In the genomic region with DNA sequence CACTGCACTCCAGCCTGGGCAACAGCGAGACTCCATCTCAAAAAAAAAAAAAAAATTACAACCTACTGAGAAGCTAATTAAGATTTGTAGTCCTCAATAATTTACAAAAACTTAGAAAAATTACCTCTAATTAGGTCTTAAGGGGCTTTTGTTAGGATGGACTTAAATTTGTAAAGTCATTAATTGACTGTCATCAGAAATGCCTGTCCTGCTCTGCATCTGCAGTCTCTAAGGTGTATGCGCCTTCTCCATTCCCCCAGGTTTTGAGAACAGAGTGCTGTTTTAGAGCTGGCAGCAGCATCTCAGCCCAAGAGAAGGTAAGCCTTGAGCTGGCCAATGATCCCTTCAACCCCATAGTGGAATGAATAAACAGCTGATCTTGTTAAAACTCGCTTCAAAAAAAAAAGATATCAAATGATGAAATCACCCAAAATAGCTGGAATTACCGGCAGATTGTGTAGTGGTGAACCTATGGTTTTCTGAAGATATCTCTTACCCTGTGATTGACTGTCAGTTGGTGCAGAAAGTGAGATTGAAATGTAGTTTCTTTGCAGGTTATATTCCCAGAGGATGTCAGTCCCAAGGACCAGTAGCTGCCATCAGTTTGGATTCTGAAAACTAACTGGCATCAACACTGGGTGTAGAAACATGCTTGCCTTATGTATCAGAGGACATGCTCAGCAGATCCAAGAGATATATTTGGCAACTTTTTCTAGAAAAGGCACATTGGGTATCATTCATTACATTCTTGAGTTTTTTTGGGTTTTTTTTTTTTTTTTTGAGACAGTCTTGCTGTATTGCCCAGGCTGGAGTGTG, we compare ENCODE assay signal across 9 cellular contexts. TPM values are rescaled to one million over a fixed set of nuclear protein-coding genes. Genes with fewer than 3 reads are reported as not detected.
DNase-seq lines count a peak whose midpoint lies in the region; ATAC-seq, FAIRE-seq and TF ChIP-seq lines count a peak whose summit lies in the region.
"Had no signal": no experiment of that assay in that cellular context is flagged by ENCODE, and none has a peak within 500 bp of the region (broad histone marks: within the 10 kb centered on the region; RNA-seq: fewer than 3 reads in every experiment).

No MANE protein-coding gene starts in this region.

- H2AFZ ChIP-seq in OCI-LY3 (ENCODE audit: low read depth, low read length) = no peak overlapping the region

- no peak for TF ChIP-seq CTCF in OCI-LY3 (IDR thresholded peaks at IDR 0.05; ENCODE audit: low read depth, low read length)
- TF ChIP-seq CTCF in progenitor cell of endocrine pancreas (IDR thresholded peaks at IDR 0.05; ENCODE audit: unreplicated experiment) = no peak

- H3K27me3 ChIP-seq in OCI-LY3 (ENCODE audit: low read depth, low read length) = no peaks in the 10 kb centered on the region
- H3K27me3 ChIP-seq in effector memory CD4-positive, alpha-beta T cell (replicated peaks; ENCODE audit: control insufficient read depth, insufficient read depth, low read length, poor library complexity, severe bottlenecking) = no peaks in the 10 kb centered on the region

- FAIRE-seq in GM12891 (lab: Jason Lieb, UNC) = no peak

- no peak overlapping the region for H3K9ac ChIP-seq in OCI-LY3 (ENCODE audit: low read length)

- peak overlapping the region; percentile 95 for H3K4me3 ChIP-seq in OCI-LY3 (ENCODE audit: low read length)
- no peak overlapping the region for H3K4me3 ChIP-seq in effector memory CD4-positive, alpha-beta T cell (ENCODE audit: insufficient read depth, low read depth, low read length, poor library complexity, severe bottlenecking)
- H3K4me3 ChIP-seq: lung had no signal

- H3K4me2 ChIP-seq in OCI-LY3 (ENCODE audit: low read length) = peak overlapping the region; percentile 97

- H3K27me3 Mint-ChIP-seq in progenitor cell of endocrine pancreas = no peaks in the 10 kb centered on the region

- peak overlapping the region; percentile 52 for H3K27ac Mint-ChIP-seq in progenitor cell of endocrine pancreas

- peaks cover 22% of the 10 kb centered on the region for H3K4me1 ChIP-seq in OCI-LY3 (ENCODE audit: low read length)
- H3K4me1 ChIP-seq in effector memory CD4-positive, alpha-beta T cell (ENCODE audit: control insufficient read depth, insufficient read depth, low read length, poor library complexity, severe bottlenecking) = peaks cover 19% of the 10 kb centered on the region

- DNase-seq in GM12891 (ENCODE audit: insufficient read length, low spot score) = no peak
- no peak for DNase-seq in effector memory CD4-positive, alpha-beta T cell
- DNase-seq in progenitor cell of endocrine pancreas (ENCODE audit: low spot score, unreplicated experiment) = no peak
- DNase-seq in left lobe of liver (ENCODE audit: low spot score) = no peak
- no peak for DNase-seq in ecto neural progenitor cell (ENCODE audit: low spot score)
- DNase-seq: NCI-H2171 treated with DMSO at 0.1 percent for 48 hours had no signal

- peak overlapping the region; percentile 74; the same call in 1 of the 2 replicates for H3K27ac ChIP-seq in OCI-LY3 (ENCODE audit: low read length)
- H3K27ac ChIP-seq in effector memory CD4-positive, alpha-beta T cell (ENCODE audit: insufficient read depth, low read length, poor library complexity, severe bottlenecking) = peak overlapping the region; percentile 87

- peaks cover 40% of the 10 kb centered on the region for H3K4me1 Mint-ChIP-seq in progenitor cell of endocrine pancreas (ENCODE audit: low read depth)

- H4K20me1 ChIP-seq in OCI-LY3 (ENCODE audit: insufficient read depth, low read length) = peaks cover 18% of the 10 kb centered on the region

- no peaks in the 10 kb centered on the region for H3K9me3 ChIP-seq in OCI-LY3 (ENCODE audit: insufficient read depth, low read length)
- H3K9me3 ChIP-seq in effector memory CD4-positive, alpha-beta T cell (ENCODE audit: control insufficient read depth, low read length) = no peaks in the 10 kb centered on the region

- peaks cover 47% of the 10 kb centered on the region for H3K79me2 ChIP-seq in OCI-LY3 (ENCODE audit: low read length)

- ATAC-seq in left lobe of liver = no peak
- no peak for ATAC-seq in HG03196 (IDR thresholded peaks at IDR 0.05; ENCODE audit: unreplicated experiment)

- no peaks in the 10 kb centered on the region for H3K9me3 Mint-ChIP-seq in progenitor cell of endocrine pancreas (ENCODE audit: low read depth)

- TF ChIP-seq POLR2A in GM12891 (IDR thresholded peaks at IDR 0.05; ENCODE audit: low read depth, low read length) = 0 out of 2 replicates have a peak, but pooled peaks have one; percentile 43

- peaks cover 48% of the 10 kb centered on the region for H3K36me3 ChIP-seq in OCI-LY3 (replicated peaks; ENCODE audit: low read depth, low read length)
- H3K36me3 ChIP-seq in effector memory CD4-positive, alpha-beta T cell (ENCODE audit: control insufficient read depth, insufficient read depth, low read length) = peaks cover 23% of the 10 kb centered on the region

- H3K4me3 Mint-ChIP-seq in progenitor cell of endocrine pancreas (ENCODE audit: low read depth) = peak overlapping the region; percentile 100

- peaks cover 15% of the 10 kb centered on the region for H3K36me3 Mint-ChIP-seq in progenitor cell of endocrine pancreas (ENCODE audit: insufficient read depth)

TF ChIP-seq in GM12891, 5 proteins besides CTCF, POLR2A, EP300 and RAD21:
- TF ChIP-seq POU2F2 (IDR thresholded peaks at IDR 0.05; ENCODE audit: low read depth, low read length) = no peak
- peak; percentile 65; the same call in 1 of the 2 replicates for TF ChIP-seq POLR2AphosphoS5 (IDR thresholded peaks at IDR 0.05; ENCODE audit: low read depth, low read length)
- TF ChIP-seq PAX5 (IDR thresholded peaks at IDR 0.05; ENCODE audit: insufficient read depth, low read length, severe bottlenecking) = no peak

RNA-seq across cellular contexts. Expression of a gene that starts 25.7 kb away (rescaled TPM):
- 49.5 TPM for polyA plus RNA-seq in GM12891 (2012; ENCODE audit: low read depth, missing spikeins)
- total RNA-seq in progenitor cell of endocrine pancreas = 1.3 and 2.1 TPM in 2 replicates
- 3.1 TPM for total RNA-seq in left lobe of liver

RNA-seq across cellular contexts. Expression of a gene that starts 51.0 kb away (rescaled TPM):
- 0.23 TPM for polyA plus RNA-seq in GM12891 (2012; ENCODE audit: low read depth, missing spikeins)
- total RNA-seq in progenitor cell of endocrine pancreas (8.5 and 9.7 TPM in 2 replicates), left lobe of liver (0.13 TPM)
